12 cellular contexts compared by ENCODE assay signal in the genomic region with DNA sequence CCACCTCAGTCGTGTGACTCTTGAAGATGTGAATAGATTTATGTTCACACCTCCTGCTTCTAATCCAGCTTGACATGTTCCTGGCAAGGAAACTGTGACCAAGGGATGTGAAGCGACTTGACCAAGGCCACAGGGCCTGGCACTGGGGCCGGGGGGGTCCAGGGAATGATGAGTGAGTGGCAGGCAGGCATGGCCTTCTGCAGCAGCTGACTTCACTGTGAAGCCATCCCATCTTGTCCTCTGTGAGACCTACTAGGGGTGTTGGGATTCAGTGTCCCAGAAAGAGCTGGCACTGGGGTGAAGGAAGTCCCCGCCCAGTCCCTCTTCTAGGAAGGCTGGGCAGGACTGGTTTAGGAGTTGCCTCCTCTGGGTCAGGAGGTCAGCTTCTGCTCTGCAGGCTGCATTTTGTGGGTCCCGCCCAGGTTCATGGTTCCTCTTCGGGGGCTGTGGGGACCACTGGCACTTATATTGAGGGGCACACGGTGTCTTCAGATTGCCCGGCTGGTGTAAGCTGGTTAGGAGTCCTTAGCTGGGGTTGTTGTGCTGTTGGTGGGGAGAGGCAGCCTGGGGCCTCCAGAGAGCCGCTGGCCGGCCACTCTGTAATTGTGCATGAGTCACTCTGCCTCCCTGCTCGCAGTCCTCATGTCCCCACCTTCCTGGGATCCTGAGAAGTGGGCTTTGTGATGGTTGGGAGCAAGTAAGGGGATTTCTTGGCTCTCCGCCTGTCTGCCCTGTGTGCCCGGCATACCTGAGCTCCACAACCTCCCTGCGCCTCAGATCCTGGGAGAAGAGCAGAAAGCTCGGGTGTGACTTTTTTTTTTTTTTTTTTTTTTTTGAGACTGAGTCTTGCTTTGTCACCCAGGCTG. TPM values are rescaled to one million over a fixed set of nuclear protein-coding genes. Genes with fewer than 3 reads are reported as not detected.
DNase-seq lines count a peak whose midpoint lies in the region; ATAC-seq, FAIRE-seq and TF ChIP-seq lines count a peak whose summit lies in the region.
"Had no signal": no experiment of that assay in that cellular context is flagged by ENCODE, and none has a peak within 500 bp of the region (broad histone marks: within the 10 kb centered on the region; RNA-seq: fewer than 3 reads in every experiment).

No MANE protein-coding gene starts in this region.

- H3K27me3 Mint-ChIP-seq in HFFc6 (ENCODE audit: insufficient read depth) (peaks cover 6% of the 10 kb centered on the region; the same call in 1 of the 2 replicates), WTC11 (ENCODE audit: low read depth) (no peaks in the 10 kb centered on the region)

- H3K27ac ChIP-seq in body of pancreas (peak overlapping the region in 3 of 4 donors; percentile 18 to 52 (median 26)), kidney (ENCODE audit: low read depth in 2 of 2, low read length in 2 of 2) (peak overlapping the region; percentile 83 to 86), tibial artery (peak overlapping the region; percentile 52 to 53)

- WGBS in body of pancreas, 2 donors = 64 to 85% methylated on average over 11 to 15 of the region's 15 CpGs

- H3K27me3 ChIP-seq in body of pancreas (no peaks in the 10 kb centered on the region), tibial artery (no peaks in the 10 kb centered on the region)

- H3K9me3 Mint-ChIP-seq in HFFc6 (no peaks in the 10 kb centered on the region), WTC11 (peaks cover 4% of the 10 kb centered on the region; the same call in 1 of the 2 replicates)

- peak overlapping the region; percentile 95 for H3K27ac Mint-ChIP-seq in HFFc6
- H3K27ac Mint-ChIP-seq in WTC11 = no peak overlapping the region
- H3K27ac Mint-ChIP-seq: memory B cell had no signal

- no peak for FAIRE-seq in kidney (lab: Jason Lieb, UNC)
- FAIRE-seq: GM12878 had no signal

- H3K4me3 ChIP-seq in body of pancreas (no peak overlapping the region), kidney (ENCODE audit: low read length in 2 of 2) (no peak overlapping the region), tibial artery (no peak overlapping the region)
- H3K4me3 ChIP-seq: GM12878 had no signal

- H3K36me3 Mint-ChIP-seq in HFFc6 (ENCODE audit: low read depth) (peaks cover 5% of the 10 kb centered on the region; the same call in 1 of the 2 replicates), WTC11 (no peaks in the 10 kb centered on the region)
- H3K36me3 Mint-ChIP-seq: memory B cell had no signal

- H3K36me3 ChIP-seq in body of pancreas (replicated peaks in 1 of 2; ENCODE audit: insufficient read depth in 1 of 2, low read depth in 2 of 2) = no peaks in the 10 kb centered on the region
- H3K36me3 ChIP-seq in kidney (ENCODE audit: control insufficient read depth in 1 of 2, insufficient read depth in 2 of 2, low read length in 2 of 2) = no peaks in the 10 kb centered on the region
- no peaks in the 10 kb centered on the region for H3K36me3 ChIP-seq in tibial artery

- TF ChIP-seq CTCF in HFFc6 (IDR thresholded peaks at IDR 0.05) (no peak), body of pancreas (IDR thresholded peaks at IDR 0.05) (no peak), kidney (IDR thresholded peaks at IDR 0.05; ENCODE audit: borderline replicate concordance, extremely low read depth, insufficient read depth) (no peak), tibial artery (IDR thresholded peaks at IDR 0.05) (no peak), WTC11 (IDR thresholded peaks at IDR 0.05) (no peak)

- CTCF ChIA-PET in WTC11 (lab: Charles Lee) = interaction anchor here (0.9 to 1.6 kb wide), 4 partner anchors 11 to 115 kb away, joined by 4 to 10 read pairs (median 4); no protein-coding TSS in a partner anchor

- ATAC-seq in body of pancreas (no peak), WTC11 (no peak)
- ATAC-seq: GM12878 had no signal

- H3K4me1 Mint-ChIP-seq in HFFc6 (ENCODE audit: low read depth) (peaks cover 99% of the 10 kb centered on the region), WTC11 (peaks cover 72% of the 10 kb centered on the region)

- peak; percentile 65 for DNase-seq in HFFc6
- no peak for DNase-seq in body of pancreas
- peak; percentile 88 for DNase-seq in kidney
- peak; percentile 68 to 77 for DNase-seq in tibial artery
- DNase-seq in OCI-M1 (lab: John Stamatoyannopoulos, UW) = no peak
- DNase-seq in NK-92 treated with Interleukin-12 subunit alpha and Interleukin-12 subunit beta, amount 100 ng/mL, for 24 hours (lab: John Stamatoyannopoulos, UW) = no peak
- DNase-seq in WTC11 (ENCODE audit: low spot score) = no peak
- DNase-seq in stimulated activated CD4-positive, alpha-beta T cell treated with anti-CD3 and anti-CD28 coated beads, Interleukin-15, amount 100 ng/mL, for 24 hours = no peak
- DNase-seq: H7, RPMI8226 had no signal

- H3K9me3 ChIP-seq in body of pancreas = no peaks in the 10 kb centered on the region
- H3K9me3 ChIP-seq in kidney (ENCODE audit: control insufficient read depth in 1 of 2, low read length in 2 of 2) = no peaks in the 10 kb centered on the region
- H3K9me3 ChIP-seq in tibial artery = no peaks in the 10 kb centered on the region

- POLR2A ChIA-PET in WTC11 (lab: Charles Lee) = no interaction called here

- H3K4me3 Mint-ChIP-seq in HFFc6 (peak overlapping the region; percentile 81), WTC11 (no peak overlapping the region)
- H3K4me3 Mint-ChIP-seq: memory B cell had no signal

- H3K4me1 ChIP-seq in body of pancreas = peaks cover 100% of the 10 kb centered on the region
- H3K4me1 ChIP-seq in kidney (ENCODE audit: control insufficient read depth in 1 of 2, insufficient read depth in 1 of 2, low read depth in 1 of 2, low read length in 2 of 2) = peaks cover 87 to 90% of the 10 kb centered on the region in 2 donors
- H3K4me1 ChIP-seq in tibial artery = peaks cover 15 to 98% (median 73%) of the 10 kb centered on the region in 4 donors

- TF ChIP-seq POLR2A in body of pancreas (IDR thresholded peaks at IDR 0.05) = no peak

- intact Hi-C loops in body of pancreas (cut with DNase I) (loop anchor here (10.0 kb wide), 1 partner anchor 105 kb away; no protein-coding TSS in a partner anchor), kidney (cut with DNase I) (loop anchor here (10.0 kb wide), 2 partner anchors 65 to 115 kb away; no protein-coding TSS in a partner anchor), tibial artery (cut with DNase I; ENCODE audit: low total_unique reads) (loop anchor here (10.0 kb wide), 1 partner anchor 55 kb away; no protein-coding TSS in a partner anchor)

- H3K9ac ChIP-seq in kidney (ENCODE audit: low read length in 2 of 2) = peak overlapping the region; percentile 39 to 55

TF ChIP-seq in WTC11, 78 proteins besides CTCF, POLR2A, EP300 and RAD21 (continues in another document):
- TF ChIP-seq, protein P1, sequence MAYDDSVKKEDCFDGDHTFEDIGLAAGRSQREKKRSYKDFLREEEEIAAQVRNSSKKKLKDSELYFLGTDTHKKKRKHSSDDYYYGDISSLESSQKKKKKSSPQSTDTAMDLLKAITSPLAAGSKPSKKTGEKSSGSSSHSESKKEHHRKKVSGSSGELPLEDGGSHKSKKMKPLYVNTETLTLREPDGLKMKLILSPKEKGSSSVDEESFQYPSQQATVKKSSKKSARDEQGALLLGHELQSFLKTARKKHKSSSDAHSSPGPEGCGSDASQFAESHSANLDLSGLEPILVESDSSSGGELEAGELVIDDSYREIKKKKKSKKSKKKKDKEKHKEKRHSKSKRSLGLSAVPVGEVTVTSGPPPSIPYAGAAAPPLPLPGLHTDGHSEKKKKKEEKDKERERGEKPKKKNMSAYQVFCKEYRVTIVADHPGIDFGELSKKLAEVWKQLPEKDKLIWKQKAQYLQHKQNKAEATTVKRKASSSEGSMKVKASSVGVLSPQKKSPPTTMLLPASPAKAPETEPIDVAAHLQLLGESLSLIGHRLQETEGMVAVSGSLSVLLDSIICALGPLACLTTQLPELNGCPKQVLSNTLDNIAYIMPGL (CRISPR knock-in tag; IDR thresholded peaks at IDR 0.05) = no peak
- no peak for TF ChIP-seq FOXJ3 (CRISPR knock-in tag; IDR thresholded peaks at IDR 0.05; ENCODE audit: borderline replicate concordance)
- no peak for TF ChIP-seq NFE2L1 (CRISPR knock-in tag; IDR thresholded peaks at IDR 0.05)
- TF ChIP-seq ESRRA (CRISPR knock-in tag; IDR thresholded peaks at IDR 0.05; ENCODE audit: borderline replicate concordance) = no peak
- no peak for TF ChIP-seq FOXP1 (CRISPR knock-in tag; IDR thresholded peaks at IDR 0.05; ENCODE audit: borderline replicate concordance)
- no peak for TF ChIP-seq JUN (CRISPR knock-in tag; IDR thresholded peaks at IDR 0.05)
- TF ChIP-seq, protein P2, sequence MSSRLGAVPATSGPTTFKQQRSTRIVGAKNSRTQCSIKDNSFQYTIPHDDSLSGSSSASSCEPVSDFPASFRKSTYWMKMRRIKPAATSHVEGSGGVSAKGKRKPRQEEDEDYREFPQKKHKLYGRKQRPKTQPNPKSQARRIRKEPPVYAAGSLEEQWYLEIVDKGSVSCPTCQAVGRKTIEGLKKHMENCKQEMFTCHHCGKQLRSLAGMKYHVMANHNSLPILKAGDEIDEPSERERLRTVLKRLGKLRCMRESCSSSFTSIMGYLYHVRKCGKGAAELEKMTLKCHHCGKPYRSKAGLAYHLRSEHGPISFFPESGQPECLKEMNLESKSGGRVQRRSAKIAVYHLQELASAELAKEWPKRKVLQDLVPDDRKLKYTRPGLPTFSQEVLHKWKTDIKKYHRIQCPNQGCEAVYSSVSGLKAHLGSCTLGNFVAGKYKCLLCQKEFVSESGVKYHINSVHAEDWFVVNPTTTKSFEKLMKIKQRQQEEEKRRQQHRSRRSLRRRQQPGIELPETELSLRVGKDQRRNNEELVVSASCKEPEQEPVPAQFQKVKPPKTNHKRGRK (CRISPR knock-in tag; IDR thresholded peaks at IDR 0.05; ENCODE audit: borderline replicate concordance) = no peak
- TF ChIP-seq IRF2 (CRISPR knock-in tag; IDR thresholded peaks at IDR 0.05; ENCODE audit: borderline replicate concordance, low read depth) = no peak
- no peak for TF ChIP-seq TP53 (CRISPR knock-in tag; IDR thresholded peaks at IDR 0.05)
- no peak for TF ChIP-seq CBFB (CRISPR knock-in tag; IDR thresholded peaks at IDR 0.05; ENCODE audit: low read depth)

RNA-seq across cellular contexts. Expression of a gene that starts 11.0 kb away (rescaled TPM):
- total RNA-seq in HFFc6 (2021; fragmentation: NEBNext Ultra II Directional; extraction: Animal tissue kit (Norgen Biotek cat#: 25700)) = 10 to 100 TPM; 38.6 to 60.3 (median 51.2) TPM
- total RNA-seq in body of pancreas (10 to 100 TPM; 27.2 to 42.2 TPM), kidney (97.6 TPM), WTC11 (2021) (34.3 to 44.4 TPM (median 35.2 TPM) in 3 replicates)
- polyA plus RNA-seq in kidney (ENCODE audit: insufficient read depth, low read depth, low replicate concordance) = 14.2 TPM

Comparison
In these comparisons a context has a peak if more than half of its experiments do, and no peak if none do; other contexts are left out.
1. DNase-seq: peak in HFFc6 (single experiment), kidney (single experiment) and tibial artery (2 of 2); none in body of pancreas (0 of 4), OCI-M1 (single experiment), NK-92 treated with Interleukin-12 subunit alpha and Interleukin-12 subunit beta, amount 100 ng/mL, for 24 hours (single experiment), WTC11 (single experiment) and stimulated activated CD4-positive, alpha-beta T cell treated with anti-CD3 and anti-CD28 coated beads, Interleukin-15, amount 100 ng/mL, for 24 hours (single experiment).
2. H3K27ac ChIP-seq: peak in every context shown above with its lines; median percentile 84 in kidney; 52 in tibial artery; 26 in body of pancreas.